1 cellular context compared by ENCODE assay signal in genomic region chr15:83207622-83208356, GRCh38.
A peak's percentile ranks its signal among the peaks of the same experiment; 100 is the strongest.
TF ChIP-seq lines count a peak whose summit lies in the region.

TSS of gene HDGFL3 (minus strand) at chr15:83207823. CDS start at chr15:83207414, 409 bp downstream.

TF ChIP-seq in H1, 55 proteins besides CTCF, POLR2A, EP300 and RAD21:
- TF ChIP-seq HDAC2 (IDR thresholded peaks at IDR 0.05; ENCODE audit: borderline replicate concordance in 1 of 2, low read depth in 2 of 2, low read length in 2 of 2) (peak; percentile 75 to 93; a peak in 2 of 4 replicates), ASH2L (IDR thresholded peaks at IDR 0.05; ENCODE audit: low read length) (peak; percentile 69), KDM4A (IDR thresholded peaks at IDR 0.05; ENCODE audit: low read depth, low read length, severe bottlenecking) (peak; percentile 24), CTBP2 (IDR thresholded peaks at IDR 0.05; ENCODE audit: borderline replicate concordance, insufficient read depth, insufficient read length, low read length) (peak; percentile 44), SP1 (IDR thresholded peaks at IDR 0.05; ENCODE audit: low read depth, low read length) (no peak), MAX (IDR thresholded peaks at IDR 0.05) (peak; percentile 40), TAF7 (optimal IDR thresholded peaks at IDR 0.05; ENCODE audit: borderline replicate concordance, low read depth, low read length) (peak; percentile 64), PHF8 (conservative IDR thresholded peaks at IDR 0.05; ENCODE audit: low read depth, low read length) (peak; percentile 79), POLR2AphosphoS5 (IDR thresholded peaks at IDR 0.05; ENCODE audit: low read depth, low read length) (peak; percentile 64), CHD2 (IDR thresholded peaks at IDR 0.05; ENCODE audit: low read length) (no peak), BACH1 (IDR thresholded peaks at IDR 0.05; ENCODE audit: low read length) (peak; percentile 73), BRCA1 (IDR thresholded peaks at IDR 0.05; ENCODE audit: low read depth, low read length) (no peak), NANOG (IDR thresholded peaks at IDR 0.05; ENCODE audit: insufficient read depth, low read depth, low read length, poor library complexity, severe bottlenecking) (no peak), USF2 (IDR thresholded peaks at IDR 0.05; ENCODE audit: low read length) (no peak), CHD1 (IDR thresholded peaks at IDR 0.05; ENCODE audit: low read depth, low read length) (no peak), YY1 (IDR thresholded peaks at IDR 0.05; ENCODE audit: low read depth, low read length) (peak; percentile 6; the same call in 1 of the 2 replicates), SP4 (IDR thresholded peaks at IDR 0.05; ENCODE audit: low read length) (peak; percentile 38; the same call in 1 of the 2 replicates), SP2 (IDR thresholded peaks at IDR 0.05; ENCODE audit: low read length) (no peak), TAF1 (IDR thresholded peaks at IDR 0.05; ENCODE audit: low read depth, low read length) (no peak; the same call in none of the 2 replicates), RBBP5 (IDR thresholded peaks at IDR 0.05; ENCODE audit: borderline replicate concordance, low read depth, low read length) (peak; percentile 64; the same call in 1 of the 2 replicates), EZH2 (IDR thresholded peaks at IDR 0.05; ENCODE audit: low read depth, low read length, severe bottlenecking) (no peak)
